ENCODE assay signal across 16 cellular contexts in the genomic region with DNA sequence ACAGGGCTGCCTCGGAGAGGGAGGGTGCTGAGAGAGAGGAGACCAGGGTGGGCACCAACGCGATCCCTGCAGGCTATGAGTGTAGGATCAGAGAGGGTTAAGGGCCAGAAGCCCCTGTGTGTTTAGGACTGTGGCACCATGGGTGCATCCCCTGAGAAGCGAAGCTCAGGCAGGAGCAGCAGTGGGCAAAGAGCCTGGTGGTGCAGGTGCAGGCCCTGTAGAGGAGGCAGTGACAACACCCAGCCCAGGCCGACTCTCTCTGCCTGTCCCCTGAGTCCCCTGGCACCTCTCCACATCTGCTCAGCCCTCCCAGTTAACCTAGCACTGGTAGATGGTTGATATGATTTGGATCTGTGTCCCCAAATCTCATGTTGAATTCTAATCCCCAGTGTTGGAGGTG.
"Had no signal": no experiment of that assay in that cellular context is flagged by ENCODE, and none has a peak within 500 bp of the region (broad histone marks: within the 10 kb centered on the region; RNA-seq: fewer than 3 reads in every experiment).

No MANE protein-coding gene starts in this region.

- H3K4me1 Mint-ChIP-seq: naive B cell; neural crest cell; stimulated activated naive B cell treated with anti-CD40 and anti-IgM and Interleukin-4, amounts not matched to agents 10 μg/mL and 1 μg/mL and 100 μg/mL, for 72 hours had no signal

- H3K27me3 Mint-ChIP-seq: naive B cell, progenitor cell of endocrine pancreas had no signal

- H3K27ac Mint-ChIP-seq: stimulated activated naive B cell treated with anti-CD40 and anti-IgM and Interleukin-4, amounts not matched to agents 10 μg/mL and 1 μg/mL and 100 μg/mL, for 72 hours had no signal

- H3K9me3 ChIP-seq: pancreas, right lobe of liver had no signal

- H3K27ac ChIP-seq: heart right ventricle, pancreas, right lobe of liver had no signal

- H3K9me3 Mint-ChIP-seq: naive B cell, neural crest cell had no signal

- H3K36me3 Mint-ChIP-seq: naive B cell; stimulated activated naive B cell treated with anti-CD40 and anti-IgM and Interleukin-4, amounts not matched to agents 10 μg/mL and 1 μg/mL and 100 μg/mL, for 72 hours had no signal

- ATAC-seq: esophagus mucosa, heart right ventricle, pancreas had no signal

- H3K36me3 ChIP-seq: heart right ventricle, pancreas, right lobe of liver had no signal

- H3K4me3 Mint-ChIP-seq: naive B cell; neural crest cell; stimulated activated naive B cell treated with anti-CD40 and anti-IgM and Interleukin-4, amounts not matched to agents 10 μg/mL and 1 μg/mL and 100 μg/mL, for 72 hours had no signal

- DNase-seq: effector memory CD4-positive, alpha-beta T cell; heart right ventricle; hypothalamus; kidney glomerular epithelial cell; mesendoderm; naive B cell; occipital lobe; pancreas; right lobe of liver; stimulated activated CD4-positive, alpha-beta T cell treated with anti-CD3 and anti-CD28 coated beads, Interleukin-4, amount 100 ng/mL, for 1 hour; stimulated activated CD8-positive, alpha-beta memory T cell treated with anti-CD3 and anti-CD28 coated beads, Interleukin-4, amount 100 ng/mL, for 48 hours; stimulated activated naive B cell treated with anti-CD40 and anti-IgM and Interleukin-4, amounts not matched to agents 10 μg/mL and 1 μg/mL and 100 μg/mL, for 72 hours; trophoblast cell had no signal

- H3K4me3 ChIP-seq: heart right ventricle, pancreas, right lobe of liver had no signal

- H3K27me3 ChIP-seq: heart right ventricle, pancreas, right lobe of liver had no signal
